ENCODE assay signal across 9 cellular contexts in the genomic region with DNA sequence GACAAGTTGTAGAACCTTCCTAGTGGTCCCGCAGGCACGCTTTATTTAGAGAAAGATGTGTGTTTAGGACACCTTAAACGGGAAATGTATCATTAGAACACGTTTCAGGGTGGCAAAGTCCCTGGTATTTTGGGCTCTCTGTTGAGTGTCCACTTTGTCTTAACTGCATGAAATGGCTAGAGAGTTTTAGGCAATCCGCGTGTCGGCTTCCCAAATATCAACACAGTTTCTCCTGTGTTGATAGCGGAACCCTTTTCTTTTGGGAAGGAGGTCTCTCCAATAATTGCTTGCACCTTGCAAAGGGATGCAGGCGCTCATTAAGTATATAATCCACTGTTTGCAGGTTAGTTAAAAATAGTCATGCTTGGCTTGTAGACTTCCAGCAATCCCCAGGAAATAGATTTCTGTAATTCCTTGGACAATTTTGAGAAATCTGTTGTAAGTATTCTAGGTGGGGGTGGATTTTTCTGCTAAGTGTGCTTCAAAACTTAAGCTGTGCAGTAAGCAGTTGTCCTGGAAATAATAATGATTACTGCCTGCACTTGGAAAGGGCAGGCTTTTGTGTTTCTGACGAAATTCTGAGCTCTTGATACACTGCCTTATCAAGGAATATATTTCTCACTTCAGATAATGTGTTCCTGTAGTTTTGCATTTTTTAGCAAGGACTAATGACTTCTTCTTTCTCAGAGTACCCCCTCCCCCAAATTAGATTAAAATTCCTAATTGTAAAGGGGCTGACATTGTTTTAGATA. TPM values are rescaled to one million over a fixed set of nuclear protein-coding genes. Genes with fewer than 3 reads are reported as not detected.
DNase-seq lines count a peak whose midpoint lies in the region; ATAC-seq and TF ChIP-seq lines count a peak whose summit lies in the region.
"Had no signal": no experiment of that assay in that cellular context is flagged by ENCODE, and none has a peak within 500 bp of the region (broad histone marks: within the 10 kb centered on the region; RNA-seq: fewer than 3 reads in every experiment).

No MANE protein-coding gene starts in this region.

- H3K4me3 ChIP-seq in GM12864 (ENCODE audit: low read depth, low read length) (peak overlapping the region; percentile 56; the same call in 1 of the 2 replicates), fibroblast of the aortic adventitia (ENCODE audit: low read depth, low read length) (peak overlapping the region; percentile 68)

- peak; percentile 14; the same call in 1 of the 3 replicates for ATAC-seq in SK-N-SH treated with all-trans-retinoic acid at 6 μM for 48 hours
- no peak for ATAC-seq in HG02938 (IDR thresholded peaks at IDR 0.05; ENCODE audit: unreplicated experiment)

- no peak for TF ChIP-seq CTCF in GM12864 (IDR thresholded peaks at IDR 0.05; ENCODE audit: low read depth, low read length, missing control alignments)
- no peak for TF ChIP-seq CTCF in fibroblast of the aortic adventitia (IDR thresholded peaks at IDR 0.05; ENCODE audit: insufficient read depth, low read length)

- no peak for DNase-seq in GM12864 (ENCODE audit: low read depth)
- DNase-seq in fibroblast of the aortic adventitia (ENCODE audit: low read depth): peak; percentile 62
- DNase-seq in retina: peak; percentile 10
- DNase-seq in stimulated activated naive CD4-positive, alpha-beta T cell treated with Interleukin-2 at 50 U/mL for 16 hours (lab: John Stamatoyannopoulos, UW): no peak
- DNase-seq in NAMALWA (ENCODE audit: low spot score): no peak
- DNase-seq in activated naive CD4-positive, alpha-beta T cell treated with Interleukin-2 at 50 U/mL for 16 hours: no peak

TF ChIP-seq in SK-N-SH treated with all-trans-retinoic acid at 6 μM for 48 hours, 23 proteins besides CTCF, POLR2A, EP300 and RAD21:
- TF ChIP-seq SNAI2 (CRISPR knock-in tag; IDR thresholded peaks at IDR 0.05): no peak
- TF ChIP-seq PATZ1 (CRISPR knock-in tag; IDR thresholded peaks at IDR 0.05; ENCODE audit: borderline replicate concordance): no peak
- TF ChIP-seq OSR1 (CRISPR knock-in tag; IDR thresholded peaks at IDR 0.05): no peak
- TF ChIP-seq ZFP3 (CRISPR knock-in tag; IDR thresholded peaks at IDR 0.05): no peak
- TF ChIP-seq TSHZ2 (CRISPR knock-in tag; IDR thresholded peaks at IDR 0.05): no peak
- TF ChIP-seq TOX (CRISPR knock-in tag; IDR thresholded peaks at IDR 0.05; ENCODE audit: borderline replicate concordance): no peak
- no peak for TF ChIP-seq GLIS3 (CRISPR knock-in tag; IDR thresholded peaks at IDR 0.05)
- no peak for TF ChIP-seq ZNF70 (CRISPR knock-in tag; IDR thresholded peaks at IDR 0.05)
- TF ChIP-seq ESRRG (CRISPR knock-in tag; IDR thresholded peaks at IDR 0.05): no peak
- no peak for TF ChIP-seq ZFP30 (CRISPR knock-in tag; IDR thresholded peaks at IDR 0.05)
- TF ChIP-seq RARB (CRISPR knock-in tag; IDR thresholded peaks at IDR 0.05): no peak
- TF ChIP-seq BACH2 (CRISPR knock-in tag; IDR thresholded peaks at IDR 0.05; ENCODE audit: borderline replicate concordance): no peak
- TF ChIP-seq CSRNP3 (CRISPR knock-in tag; IDR thresholded peaks at IDR 0.05): no peak
- no peak for TF ChIP-seq TCF4 (CRISPR knock-in tag; IDR thresholded peaks at IDR 0.05; ENCODE audit: borderline replicate concordance)
- no peak for TF ChIP-seq ISL1 (CRISPR knock-in tag; IDR thresholded peaks at IDR 0.05)
- no peak for TF ChIP-seq POU6F1 (CRISPR knock-in tag; IDR thresholded peaks at IDR 0.05; ENCODE audit: borderline replicate concordance, low read depth)
- TF ChIP-seq ZNF565 (CRISPR knock-in tag; conservative IDR thresholded peaks at IDR 0.05; ENCODE audit: low read depth): no peak
- no peak for TF ChIP-seq ARNTL (CRISPR knock-in tag; IDR thresholded peaks at IDR 0.05; ENCODE audit: borderline replicate concordance, low read depth)
- no peak for TF ChIP-seq ZNF8 (CRISPR knock-in tag; IDR thresholded peaks at IDR 0.05)

RNA-seq across cellular contexts. Expression of gene KIAA1549L, which starts 1.4 kb away (rescaled TPM):
- 2.9 and 10.6 TPM in 2 replicates for total RNA-seq in fibroblast of the aortic adventitia (ENCODE audit: low replicate concordance)
- total RNA-seq: natural killer cell treated with Interleukin-12 subunit alpha and Interleukin-12 subunit beta and Interleukin-15 and Interleukin-18, amount 100 ng/mL, for 72 hours had no signal

Comparison
In these comparisons a context has a peak if more than half of its experiments do, and no peak if none do; other contexts are left out.
1. DNase-seq: peak in fibroblast of the aortic adventitia (single experiment) and retina (single experiment); none in GM12864 (single experiment), stimulated activated naive CD4-positive, alpha-beta T cell treated with Interleukin-2 at 50 U/mL for 16 hours (single experiment), NAMALWA (single experiment) and activated naive CD4-positive, alpha-beta T cell treated with Interleukin-2 at 50 U/mL for 16 hours (single experiment).